Comparison of ENCODE assay signal across 1 cellular context in the genomic region with DNA sequence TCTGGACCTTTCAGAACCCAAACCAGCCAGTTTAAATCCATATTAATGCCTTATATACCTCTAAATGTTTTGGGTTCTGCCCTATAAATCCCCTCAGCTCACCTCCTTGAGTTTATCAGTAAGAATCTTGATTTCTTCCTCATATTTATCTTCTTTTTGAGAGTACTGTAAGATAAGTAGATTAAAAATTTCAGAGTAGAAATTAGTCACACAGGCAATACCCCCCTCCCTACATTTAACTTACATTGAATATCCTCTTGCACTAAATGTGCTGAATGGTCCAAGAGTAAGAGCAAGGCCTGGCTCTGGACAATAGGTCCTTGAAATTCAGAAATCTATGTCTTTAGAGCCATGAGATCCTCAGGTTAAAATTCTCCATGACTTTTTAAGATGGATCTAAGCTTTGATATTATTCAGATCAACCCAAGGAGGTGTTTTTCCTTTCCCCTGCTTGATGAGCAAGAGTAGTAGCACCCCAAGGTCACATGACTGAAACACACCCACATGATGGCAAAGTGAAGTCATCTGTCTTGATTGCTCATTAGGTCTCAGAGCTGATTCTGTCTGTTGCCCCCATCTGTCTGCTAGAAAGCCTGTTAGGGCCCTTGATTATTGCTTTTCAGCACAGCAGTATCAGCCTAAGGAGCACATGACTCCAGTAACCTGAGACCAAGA.
TF ChIP-seq lines count a peak whose summit lies in the region.

No MANE protein-coding gene starts in this region.

TF ChIP-seq in HepG2, 621 proteins besides CTCF, POLR2A, EP300 and RAD21:
- TF ChIP-seq, protein P1, sequence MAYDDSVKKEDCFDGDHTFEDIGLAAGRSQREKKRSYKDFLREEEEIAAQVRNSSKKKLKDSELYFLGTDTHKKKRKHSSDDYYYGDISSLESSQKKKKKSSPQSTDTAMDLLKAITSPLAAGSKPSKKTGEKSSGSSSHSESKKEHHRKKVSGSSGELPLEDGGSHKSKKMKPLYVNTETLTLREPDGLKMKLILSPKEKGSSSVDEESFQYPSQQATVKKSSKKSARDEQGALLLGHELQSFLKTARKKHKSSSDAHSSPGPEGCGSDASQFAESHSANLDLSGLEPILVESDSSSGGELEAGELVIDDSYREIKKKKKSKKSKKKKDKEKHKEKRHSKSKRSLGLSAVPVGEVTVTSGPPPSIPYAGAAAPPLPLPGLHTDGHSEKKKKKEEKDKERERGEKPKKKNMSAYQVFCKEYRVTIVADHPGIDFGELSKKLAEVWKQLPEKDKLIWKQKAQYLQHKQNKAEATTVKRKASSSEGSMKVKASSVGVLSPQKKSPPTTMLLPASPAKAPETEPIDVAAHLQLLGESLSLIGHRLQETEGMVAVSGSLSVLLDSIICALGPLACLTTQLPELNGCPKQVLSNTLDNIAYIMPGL (CRISPR knock-in tag; IDR thresholded peaks at IDR 0.05; ENCODE audit: borderline replicate concordance in 1 of 2, low read depth in 1 of 2): no peak
- TF ChIP-seq RBAK (CRISPR knock-in tag; IDR thresholded peaks at IDR 0.05) (no peak), ZNF572 (CRISPR knock-in tag; IDR thresholded peaks at IDR 0.05) (no peak), HHEX (CRISPR knock-in tag; IDR thresholded peaks at IDR 0.05) (no peak), SIN3B (IDR thresholded peaks at IDR 0.05; ENCODE audit: low read length) (no peak), SP4 (CRISPR knock-in tag; IDR thresholded peaks at IDR 0.05) (no peak), GABPA (IDR thresholded peaks at IDR 0.05; ENCODE audit: low read depth, low read length) (no peak), GABPA (CRISPR knock-in tag; IDR thresholded peaks at IDR 0.05; ENCODE audit: low read depth) (no peak), ZNF674 (CRISPR knock-in tag; IDR thresholded peaks at IDR 0.05; ENCODE audit: low read depth) (no peak), ZNF563 (CRISPR knock-in tag; IDR thresholded peaks at IDR 0.05) (no peak), NFE2 (CRISPR knock-in tag; IDR thresholded peaks at IDR 0.05) (no peak), NCOR1 (IDR thresholded peaks at IDR 0.05; ENCODE audit: borderline replicate concordance, low read length) (no peak), REL (CRISPR knock-in tag; conservative IDR thresholded peaks at IDR 0.05) (no peak), NR3C1 (CRISPR knock-in tag; IDR thresholded peaks at IDR 0.05) (no peak)
- TF ChIP-seq, protein P2, sequence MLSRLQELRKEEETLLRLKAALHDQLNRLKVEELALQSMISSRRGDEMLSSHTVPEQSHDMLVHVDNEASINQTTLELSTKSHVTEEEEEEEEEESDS (CRISPR knock-in tag; IDR thresholded peaks at IDR 0.05; ENCODE audit: borderline replicate concordance): no peak
- TF ChIP-seq, protein P3, sequence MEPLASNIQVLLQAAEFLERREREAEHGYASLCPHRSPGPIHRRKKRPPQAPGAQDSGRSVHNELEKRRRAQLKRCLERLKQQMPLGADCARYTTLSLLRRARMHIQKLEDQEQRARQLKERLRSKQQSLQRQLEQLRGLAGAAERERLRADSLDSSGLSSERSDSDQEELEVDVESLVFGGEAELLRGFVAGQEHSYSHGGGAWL (CRISPR knock-in tag; IDR thresholded peaks at IDR 0.05): no peak
- TF ChIP-seq, protein P4, sequence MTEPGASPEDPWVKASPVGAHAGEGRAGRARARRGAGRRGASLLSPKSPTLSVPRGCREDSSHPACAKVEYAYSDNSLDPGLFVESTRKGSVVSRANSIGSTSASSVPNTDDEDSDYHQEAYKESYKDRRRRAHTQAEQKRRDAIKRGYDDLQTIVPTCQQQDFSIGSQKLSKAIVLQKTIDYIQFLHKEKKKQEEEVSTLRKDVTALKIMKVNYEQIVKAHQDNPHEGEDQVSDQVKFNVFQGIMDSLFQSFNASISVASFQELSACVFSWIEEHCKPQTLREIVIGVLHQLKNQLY (CRISPR knock-in tag; IDR thresholded peaks at IDR 0.05): no peak
